25 cellular contexts compared by ENCODE assay signal in the genomic region with DNA sequence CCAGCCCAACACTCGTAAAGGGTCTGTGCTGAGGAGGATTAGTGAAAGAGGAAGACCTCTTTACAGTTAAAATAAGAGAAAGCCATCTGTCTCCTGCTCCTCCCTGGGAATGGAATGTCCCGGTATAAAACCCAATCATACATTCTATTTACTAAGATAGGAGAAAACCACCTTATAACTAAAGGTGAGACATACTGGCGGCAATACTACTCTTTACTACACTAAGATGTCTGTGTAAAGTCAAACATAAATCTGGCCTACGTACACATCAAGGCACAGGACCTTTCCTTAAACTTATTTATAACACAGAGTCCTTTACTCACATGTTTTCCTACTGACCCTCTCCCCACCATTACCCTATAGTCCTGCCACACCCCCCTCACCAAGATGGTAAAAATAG. TPM values are rescaled to one million over a fixed set of nuclear protein-coding genes. Genes with fewer than 3 reads are reported as not detected.
DNase-seq lines count a peak whose midpoint lies in the region; ATAC-seq and TF ChIP-seq lines count a peak whose summit lies in the region.
"Had no signal": no experiment of that assay in that cellular context is flagged by ENCODE, and none has a peak within 500 bp of the region (broad histone marks: within the 10 kb centered on the region; RNA-seq: fewer than 3 reads in every experiment).

No MANE protein-coding gene starts in this region.

- TF ChIP-seq POLR2A in prostate gland (IDR thresholded peaks at IDR 0.05) = no peak

- H3K27ac Mint-ChIP-seq in nephron = no peak overlapping the region
- H3K27ac Mint-ChIP-seq in activated naive CD4-positive, alpha-beta T cell treated with anti-CD3 and anti-CD28 coated beads for 36 hours = no peak overlapping the region
- H3K27ac Mint-ChIP-seq: B cell; CD4-positive, alpha-beta memory T cell; CD8-positive, alpha-beta memory T cell had no signal

- H3K9me3 ChIP-seq in left ventricle myocardium inferior (replicated peaks) = peaks cover 78% of the 10 kb centered on the region
- peaks cover 0 to 89% (median 16%) of the 10 kb centered on the region in 11 donors for H3K9me3 ChIP-seq in heart right ventricle
- H3K9me3 ChIP-seq in Loucy (ENCODE audit: insufficient read depth, low read depth, low read length) = peaks cover 4% of the 10 kb centered on the region; the same call in 1 of the 2 replicates
- H3K9me3 ChIP-seq in prostate gland = no peaks in the 10 kb centered on the region

- peaks cover 8% of the 10 kb centered on the region for H4K20me1 ChIP-seq in Loucy (ENCODE audit: insufficient read depth, low read length, poor library complexity, severe bottlenecking)
- H4K20me1 ChIP-seq: BLaER1 treated with 17β-estradiol and CSF1 and Interleukin-3, amounts not matched to agents 10 nM and 100 nM had no signal

- peak overlapping the region; percentile 26 for H3K4me2 ChIP-seq in Loucy (ENCODE audit: low read depth, low read length, poor library complexity, severe bottlenecking)
- H3K4me2 ChIP-seq: A549; BLaER1 treated with 17β-estradiol and CSF1 and Interleukin-3, amounts not matched to agents 10 nM and 100 nM had no signal

- intact Hi-C loops in left ventricle myocardium inferior (cut with micrococcal nuclease) (no loop called here), heart right ventricle (cut with DNase I) (loop anchor here in 2 of 10 donors (5.0 to 10.0 kb wide), 2 partner anchors 96 to 99 kb away; a partner anchor contains a TSS), prostate gland (cut with DNase I) (no loop called here)
- intact Hi-C loops in activated naive CD4-positive, alpha-beta T cell treated with anti-CD3 and anti-CD28 coated beads for 36 hours (cut with micrococcal nuclease) = no loop called here

- H3K4me3 ChIP-seq in left ventricle myocardium inferior (no peak overlapping the region), heart right ventricle (no peak overlapping the region), Loucy (ENCODE audit: low read length, poor library complexity, severe bottlenecking) (no peak overlapping the region), prostate gland (no peak overlapping the region)
- H3K4me3 ChIP-seq: A549, GM12878 had no signal

- H2AFZ ChIP-seq in Loucy (ENCODE audit: low read length) = no peak overlapping the region

- H3K9me3 Mint-ChIP-seq in nephron = peaks cover 73% of the 10 kb centered on the region
- H3K9me3 Mint-ChIP-seq in activated naive CD4-positive, alpha-beta T cell treated with anti-CD3 and anti-CD28 coated beads for 36 hours = peaks cover 50% of the 10 kb centered on the region

- no peak for ATAC-seq in heart right ventricle
- ATAC-seq: A549, GM12878 had no signal

- H3K36me3 ChIP-seq in left ventricle myocardium inferior = peaks cover 43% of the 10 kb centered on the region
- peaks cover 0 to 57% (median 8%) of the 10 kb centered on the region in 9 donors for H3K36me3 ChIP-seq in heart right ventricle
- no peaks in the 10 kb centered on the region for H3K36me3 ChIP-seq in Loucy (ENCODE audit: insufficient read depth, low read length)
- no peaks in the 10 kb centered on the region for H3K36me3 ChIP-seq in prostate gland

- peaks cover 4% of the 10 kb centered on the region for H3K27me3 Mint-ChIP-seq in nephron (ENCODE audit: low read depth)
- no peaks in the 10 kb centered on the region for H3K27me3 Mint-ChIP-seq in activated naive CD4-positive, alpha-beta T cell treated with anti-CD3 and anti-CD28 coated beads for 36 hours (ENCODE audit: low read depth)
- H3K27me3 Mint-ChIP-seq: B cell; CD4-positive, alpha-beta memory T cell; CD8-positive, alpha-beta memory T cell had no signal

- WGBS in heart right ventricle, 2 donors = 87% methylated on average over 4 of the region's 4 CpGs
- 60% methylated on average over 4 of the region's 4 CpGs for WGBS in prostate gland

- H3K36me3 Mint-ChIP-seq in nephron (ENCODE audit: low read depth) = peaks cover 79% of the 10 kb centered on the region
- H3K36me3 Mint-ChIP-seq in activated naive CD4-positive, alpha-beta T cell treated with anti-CD3 and anti-CD28 coated beads for 36 hours (ENCODE audit: low read depth) = peaks cover 62% of the 10 kb centered on the region

- no peak for TF ChIP-seq CTCF in left ventricle myocardium inferior (IDR thresholded peaks at IDR 0.05; ENCODE audit: borderline replicate concordance)
- TF ChIP-seq CTCF in heart right ventricle (IDR thresholded peaks at IDR 0.05) = no peak
- TF ChIP-seq CTCF in Loucy (conservative IDR thresholded peaks at IDR 0.05; ENCODE audit: low read length) = no peak
- TF ChIP-seq CTCF in nephron (IDR thresholded peaks at IDR 0.05; ENCODE audit: unreplicated experiment in 3 of 3) = no peak
- TF ChIP-seq CTCF in prostate gland (IDR thresholded peaks at IDR 0.05) = no peak

- peaks cover 39% of the 10 kb centered on the region for H3K4me1 ChIP-seq in left ventricle myocardium inferior
- peaks cover 7 to 37% (median 16%) of the 10 kb centered on the region in 9 donors for H3K4me1 ChIP-seq in heart right ventricle
- H3K4me1 ChIP-seq in Loucy (ENCODE audit: insufficient read depth, low read length, poor library complexity, severe bottlenecking) = peaks cover 9% of the 10 kb centered on the region
- peaks cover 3% of the 10 kb centered on the region for H3K4me1 ChIP-seq in prostate gland (replicated peaks)
- H3K4me1 ChIP-seq: A549 had no signal

- no peaks in the 10 kb centered on the region for H3F3A ChIP-seq in Loucy (ENCODE audit: low read depth)

- H3K9ac ChIP-seq in Loucy (ENCODE audit: low read depth, low read length, poor library complexity, severe bottlenecking) = no peak overlapping the region
- H3K9ac ChIP-seq: BLaER1 treated with 17β-estradiol and CSF1 and Interleukin-3, amounts not matched to agents 10 nM and 100 nM had no signal

- peaks cover 67% of the 10 kb centered on the region for H3K79me2 ChIP-seq in Loucy (ENCODE audit: insufficient read depth, low read length)

- peaks cover 7% of the 10 kb centered on the region for H3K4me1 Mint-ChIP-seq in nephron
- H3K4me1 Mint-ChIP-seq in activated naive CD4-positive, alpha-beta T cell treated with anti-CD3 and anti-CD28 coated beads for 36 hours (ENCODE audit: low read depth) = peaks cover 9% of the 10 kb centered on the region

- no peaks in the 10 kb centered on the region for H3K9me2 ChIP-seq in Loucy (replicated peaks; ENCODE audit: low read depth, low read length)

- H3K4me3 Mint-ChIP-seq in nephron = peak overlapping the region in 2 of 3 experiments; percentile 37 to 50
- H3K4me3 Mint-ChIP-seq in activated naive CD4-positive, alpha-beta T cell treated with anti-CD3 and anti-CD28 coated beads for 36 hours = no peak overlapping the region
- H3K4me3 Mint-ChIP-seq: B cell had no signal

- CTCF ChIA-PET in activated naive CD4-positive, alpha-beta T cell treated with anti-CD3 and anti-CD28 coated beads for 36 hours (lab: Charles Lee) = no interaction called here

- H3K27ac ChIP-seq in left ventricle myocardium inferior (replicated peaks) (peak overlapping the region; percentile 28), heart right ventricle (no peak overlapping the region), prostate gland (peak overlapping the region; percentile 41 to 88)
- H3K27ac ChIP-seq: 22Rv1; A549; BLaER1 treated with 17β-estradiol and CSF1 and Interleukin-3, amounts not matched to agents 10 nM and 100 nM; C4-2B had no signal

- DNase-seq in left ventricle myocardium inferior (no peak), heart right ventricle (no peak), prostate gland (ENCODE audit: low spot score) (peak; percentile 58), NCI-H510A (lab: John Stamatoyannopoulos, UW) (no peak)
- no peak for DNase-seq in activated naive CD4-positive, alpha-beta T cell treated with anti-CD3 and anti-CD28 coated beads for 36 hours
- no peak for DNase-seq in stimulated activated CD8-positive, alpha-beta memory T cell treated with anti-CD3 and anti-CD28 coated beads, Interleukin-4, amount 100 ng/mL, for 48 hours
- DNase-seq: AML-193; CD4-positive, alpha-beta memory T cell; CD8-positive, alpha-beta memory T cell; COR-L47; DMS 273 treated with DMSO at 0.1 percent for 48 hours; DMS153; DMS53; DMS79; DND-41; EL; GDM1 had no signal

- H3K27me3 ChIP-seq in left ventricle myocardium inferior (ENCODE audit: low read depth) (no peaks in the 10 kb centered on the region), heart right ventricle (no peaks in the 10 kb centered on the region), Loucy (ENCODE audit: insufficient read depth, low read length, poor library complexity, severe bottlenecking) (no peaks in the 10 kb centered on the region), prostate gland (replicated peaks; ENCODE audit: insufficient read depth) (no peaks in the 10 kb centered on the region)
- H3K27me3 ChIP-seq: BLaER1 treated with 17β-estradiol and CSF1 and Interleukin-3, amounts not matched to agents 10 nM and 100 nM had no signal

RNA-seq across cellular contexts. Expression of a gene that starts 3.3 kb away (rescaled TPM):
- total RNA-seq in left ventricle myocardium inferior (8.0 TPM), heart right ventricle (10 to 100 TPM in 1 of 10 donors, 1 to 10 TPM in 9; 5.3 to 10.1 (median 7.5) TPM), prostate gland (10 to 100 TPM; 31.3 to 34.6 TPM)
- polyA plus RNA-seq in heart right ventricle = 1 to 10 TPM; 4.6 to 6.7 TPM
- total RNA-seq in activated naive CD4-positive, alpha-beta T cell treated with anti-CD3 and anti-CD28 coated beads for 36 hours = 1 to 10 TPM; 6.6 to 6.7 TPM

RNA-seq across cellular contexts. Expression of a gene that starts 24.6 kb away (rescaled TPM):
- 11.2 TPM for total RNA-seq in left ventricle myocardium inferior
- total RNA-seq in heart right ventricle = 10 to 100 TPM in 5 of 10 donors, 1 to 10 TPM in 5; 8.1 to 13.7 (median 10.1) TPM
- 1 to 10 TPM; 2.6 to 5.5 TPM for polyA plus RNA-seq in heart right ventricle
- 10 to 100 TPM; 29.4 to 35.8 TPM for total RNA-seq in prostate gland
- total RNA-seq in activated naive CD4-positive, alpha-beta T cell treated with anti-CD3 and anti-CD28 coated beads for 36 hours = 1 to 10 TPM; 6.8 to 7.9 TPM

RNA-seq across cellular contexts. Expression of a gene that starts 44.8 kb away (rescaled TPM):
- total RNA-seq in left ventricle myocardium inferior = 5.5 TPM
- 1 to 10 TPM; 6.1 to 8.4 (median 6.8) TPM for total RNA-seq in heart right ventricle
- polyA plus RNA-seq in heart right ventricle = 1 to 10 TPM; 3.0 to 3.4 TPM
- total RNA-seq in prostate gland = 10 to 100 TPM; 12.7 to 15.4 TPM
- 1 to 10 TPM; 7.5 to 8.2 TPM for total RNA-seq in activated naive CD4-positive, alpha-beta T cell treated with anti-CD3 and anti-CD28 coated beads for 36 hours

RNA-seq across cellular contexts. Expression of a gene that starts 56.1 kb away (rescaled TPM):
- total RNA-seq in left ventricle myocardium inferior = 3.4 TPM
- 1 to 10 TPM; 2.4 to 7.1 (median 5.2) TPM for total RNA-seq in heart right ventricle
- 1 to 10 TPM; 3.4 to 3.8 TPM for polyA plus RNA-seq in heart right ventricle
- total RNA-seq in prostate gland = 10 to 100 TPM; 15.4 to 17.0 TPM
- 1 to 10 TPM; 2.0 to 3.1 TPM for total RNA-seq in activated naive CD4-positive, alpha-beta T cell treated with anti-CD3 and anti-CD28 coated beads for 36 hours

Comparison
In these comparisons a context has a peak if more than half of its experiments do, and no peak if none do; other contexts are left out.
1. H3K27ac ChIP-seq: peak in left ventricle myocardium inferior (single experiment) and prostate gland (2 of 2); none in heart right ventricle (0 of 10).